In genomic region chr12:92463171-92463570, GRCh38 we compare ENCODE assay signal across 1 cellular context.
A peak's percentile ranks its signal among the peaks of the same experiment; 100 is the strongest.
TF ChIP-seq lines count a peak whose summit lies in the region.

No MANE protein-coding gene starts in this region.

TF ChIP-seq in GM12878, 131 proteins besides CTCF, POLR2A, EP300 and RAD21 (continued from another document and continues in another):
- no peak for TF ChIP-seq CEBPZ (IDR thresholded peaks at IDR 0.05; ENCODE audit: low read depth, low read length)
- TF ChIP-seq HDAC2 (IDR thresholded peaks at IDR 0.05), result no peak
- no peak for TF ChIP-seq IRF4 (IDR thresholded peaks at IDR 0.05; ENCODE audit: low read depth, low read length)
- no peak for TF ChIP-seq CREB1 (IDR thresholded peaks at IDR 0.05; ENCODE audit: low read depth)
- TF ChIP-seq, protein P1, sequence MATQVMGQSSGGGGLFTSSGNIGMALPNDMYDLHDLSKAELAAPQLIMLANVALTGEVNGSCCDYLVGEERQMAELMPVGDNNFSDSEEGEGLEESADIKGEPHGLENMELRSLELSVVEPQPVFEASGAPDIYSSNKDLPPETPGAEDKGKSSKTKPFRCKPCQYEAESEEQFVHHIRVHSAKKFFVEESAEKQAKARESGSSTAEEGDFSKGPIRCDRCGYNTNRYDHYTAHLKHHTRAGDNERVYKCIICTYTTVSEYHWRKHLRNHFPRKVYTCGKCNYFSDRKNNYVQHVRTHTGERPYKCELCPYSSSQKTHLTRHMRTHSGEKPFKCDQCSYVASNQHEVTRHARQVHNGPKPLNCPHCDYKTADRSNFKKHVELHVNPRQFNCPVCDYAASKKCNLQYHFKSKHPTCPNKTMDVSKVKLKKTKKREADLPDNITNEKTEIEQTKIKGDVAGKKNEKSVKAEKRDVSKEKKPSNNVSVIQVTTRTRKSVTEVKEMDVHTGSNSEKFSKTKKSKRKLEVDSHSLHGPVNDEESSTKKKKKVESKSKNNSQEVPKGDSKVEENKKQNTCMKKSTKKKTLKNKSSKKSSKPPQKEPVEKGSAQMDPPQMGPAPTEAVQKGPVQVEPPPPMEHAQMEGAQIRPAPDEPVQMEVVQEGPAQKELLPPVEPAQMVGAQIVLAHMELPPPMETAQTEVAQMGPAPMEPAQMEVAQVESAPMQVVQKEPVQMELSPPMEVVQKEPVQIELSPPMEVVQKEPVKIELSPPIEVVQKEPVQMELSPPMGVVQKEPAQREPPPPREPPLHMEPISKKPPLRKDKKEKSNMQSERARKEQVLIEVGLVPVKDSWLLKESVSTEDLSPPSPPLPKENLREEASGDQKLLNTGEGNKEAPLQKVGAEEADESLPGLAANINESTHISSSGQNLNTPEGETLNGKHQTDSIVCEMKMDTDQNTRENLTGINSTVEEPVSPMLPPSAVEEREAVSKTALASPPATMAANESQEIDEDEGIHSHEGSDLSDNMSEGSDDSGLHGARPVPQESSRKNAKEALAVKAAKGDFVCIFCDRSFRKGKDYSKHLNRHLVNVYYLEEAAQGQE (IDR thresholded peaks at IDR 0.05; ENCODE audit: low read depth, low read length), result no peak
- no peak for TF ChIP-seq MYB (IDR thresholded peaks at IDR 0.05; ENCODE audit: borderline replicate concordance, low read depth, low read length)
- TF ChIP-seq ATF2 (IDR thresholded peaks at IDR 0.05; ENCODE audit: low read length), result 0 out of 2 replicates have a peak, but pooled peaks have one; percentile 5
- no peak for TF ChIP-seq GATAD2B (conservative IDR thresholded peaks at IDR 0.05; ENCODE audit: low read depth)
- peak; percentile 30; the same call in 1 of the 2 replicates for TF ChIP-seq FOXM1 (IDR thresholded peaks at IDR 0.05; ENCODE audit: low read depth, low read length)
- no peak for TF ChIP-seq SP1 (IDR thresholded peaks at IDR 0.05; ENCODE audit: low read depth, low read length)
- peak; percentile 70; the same call in 1 of the 2 replicates for TF ChIP-seq YY1 (IDR thresholded peaks at IDR 0.05; ENCODE audit: low read depth, low read length)
- peak; percentile 56; the same call in 1 of the 2 replicates for TF ChIP-seq NR2C1 (IDR thresholded peaks at IDR 0.05)
- no peak for TF ChIP-seq SMARCA5 (IDR thresholded peaks at IDR 0.05)
- no peak for TF ChIP-seq YBX1 (IDR thresholded peaks at IDR 0.05)
- no peak for TF ChIP-seq PML (IDR thresholded peaks at IDR 0.05; ENCODE audit: low read length)
- no peak for TF ChIP-seq HDGF (IDR thresholded peaks at IDR 0.05)
- TF ChIP-seq EGR1 (IDR thresholded peaks at IDR 0.05; ENCODE audit: borderline replicate concordance in 1 of 2, low read depth in 2 of 2, low read length in 2 of 2), result no peak
- TF ChIP-seq ZNF274 (IDR thresholded peaks at IDR 0.05; ENCODE audit: insufficient read depth, insufficient read length), result no peak
- TF ChIP-seq, protein P2, sequence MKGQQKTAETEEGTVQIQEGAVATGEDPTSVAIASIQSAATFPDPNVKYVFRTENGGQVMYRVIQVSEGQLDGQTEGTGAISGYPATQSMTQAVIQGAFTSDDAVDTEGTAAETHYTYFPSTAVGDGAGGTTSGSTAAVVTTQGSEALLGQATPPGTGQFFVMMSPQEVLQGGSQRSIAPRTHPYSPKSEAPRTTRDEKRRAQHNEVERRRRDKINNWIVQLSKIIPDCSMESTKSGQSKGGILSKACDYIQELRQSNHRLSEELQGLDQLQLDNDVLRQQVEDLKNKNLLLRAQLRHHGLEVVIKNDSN (IDR thresholded peaks at IDR 0.05; ENCODE audit: borderline replicate concordance, extremely low read length, insufficient read depth, low read depth, low read length), result no peak
- TF ChIP-seq, protein P3, sequence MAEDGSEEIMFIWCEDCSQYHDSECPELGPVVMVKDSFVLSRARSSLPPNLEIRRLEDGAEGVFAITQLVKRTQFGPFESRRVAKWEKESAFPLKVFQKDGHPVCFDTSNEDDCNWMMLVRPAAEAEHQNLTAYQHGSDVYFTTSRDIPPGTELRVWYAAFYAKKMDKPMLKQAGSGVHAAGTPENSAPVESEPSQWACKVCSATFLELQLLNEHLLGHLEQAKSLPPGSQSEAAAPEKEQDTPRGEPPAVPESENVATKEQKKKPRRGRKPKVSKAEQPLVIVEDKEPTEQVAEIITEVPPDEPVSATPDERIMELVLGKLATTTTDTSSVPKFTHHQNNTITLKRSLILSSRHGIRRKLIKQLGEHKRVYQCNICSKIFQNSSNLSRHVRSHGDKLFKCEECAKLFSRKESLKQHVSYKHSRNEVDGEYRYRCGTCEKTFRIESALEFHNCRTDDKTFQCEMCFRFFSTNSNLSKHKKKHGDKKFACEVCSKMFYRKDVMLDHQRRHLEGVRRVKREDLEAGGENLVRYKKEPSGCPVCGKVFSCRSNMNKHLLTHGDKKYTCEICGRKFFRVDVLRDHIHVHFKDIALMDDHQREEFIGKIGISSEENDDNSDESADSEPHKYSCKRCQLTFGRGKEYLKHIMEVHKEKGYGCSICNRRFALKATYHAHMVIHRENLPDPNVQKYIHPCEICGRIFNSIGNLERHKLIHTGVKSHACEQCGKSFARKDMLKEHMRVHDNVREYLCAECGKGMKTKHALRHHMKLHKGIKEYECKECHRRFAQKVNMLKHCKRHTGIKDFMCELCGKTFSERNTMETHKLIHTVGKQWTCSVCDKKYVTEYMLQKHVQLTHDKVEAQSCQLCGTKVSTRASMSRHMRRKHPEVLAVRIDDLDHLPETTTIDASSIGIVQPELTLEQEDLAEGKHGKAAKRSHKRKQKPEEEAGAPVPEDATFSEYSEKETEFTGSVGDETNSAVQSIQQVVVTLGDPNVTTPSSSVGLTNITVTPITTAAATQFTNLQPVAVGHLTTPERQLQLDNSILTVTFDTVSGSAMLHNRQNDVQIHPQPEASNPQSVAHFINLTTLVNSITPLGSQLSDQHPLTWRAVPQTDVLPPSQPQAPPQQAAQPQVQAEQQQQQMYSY (CRISPR knock-in tag; IDR thresholded peaks at IDR 0.05), result no peak
- 0 out of 2 replicates have a peak, but pooled peaks have one; percentile 16 for TF ChIP-seq ATF7 (IDR thresholded peaks at IDR 0.05; ENCODE audit: low read depth)
- TF ChIP-seq ZNF687 (IDR thresholded peaks at IDR 0.05), result peak; percentile 71; the same call in 1 of the 2 replicates
- TF ChIP-seq BCL3 (IDR thresholded peaks at IDR 0.05; ENCODE audit: borderline replicate concordance, insufficient read depth, low read depth, low read length, poor library complexity, severe bottlenecking), result no peak
- TF ChIP-seq RELA (IDR thresholded peaks at IDR 0.05; ENCODE audit: borderline replicate concordance, partially characterized antibody), result no peak
- no peak for TF ChIP-seq RUNX3 (IDR thresholded peaks at IDR 0.05; ENCODE audit: low read length)
- TF ChIP-seq, protein P4, sequence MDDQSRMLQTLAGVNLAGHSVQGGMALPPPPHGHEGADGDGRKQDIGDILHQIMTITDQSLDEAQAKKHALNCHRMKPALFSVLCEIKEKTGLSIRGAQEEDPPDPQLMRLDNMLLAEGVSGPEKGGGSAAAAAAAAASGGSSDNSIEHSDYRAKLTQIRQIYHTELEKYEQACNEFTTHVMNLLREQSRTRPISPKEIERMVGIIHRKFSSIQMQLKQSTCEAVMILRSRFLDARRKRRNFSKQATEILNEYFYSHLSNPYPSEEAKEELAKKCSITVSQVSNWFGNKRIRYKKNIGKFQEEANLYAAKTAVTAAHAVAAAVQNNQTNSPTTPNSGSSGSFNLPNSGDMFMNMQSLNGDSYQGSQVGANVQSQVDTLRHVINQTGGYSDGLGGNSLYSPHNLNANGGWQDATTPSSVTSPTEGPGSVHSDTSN (IDR thresholded peaks at IDR 0.05; ENCODE audit: insufficient replicate concordance, low read depth, low read length), result no peak
- TF ChIP-seq KDM1A (IDR thresholded peaks at IDR 0.05; ENCODE audit: borderline replicate concordance), result no peak
- TF ChIP-seq HSF1 (IDR thresholded peaks at IDR 0.05; ENCODE audit: low read depth, low read length), result no peak
- TF ChIP-seq ASH2L (IDR thresholded peaks at IDR 0.05; ENCODE audit: borderline replicate concordance, low read depth), result no peak
- TF ChIP-seq SMC3 (IDR thresholded peaks at IDR 0.05; ENCODE audit: borderline replicate concordance, low read length), result no peak
- no peak for TF ChIP-seq TAF1 (IDR thresholded peaks at IDR 0.05; ENCODE audit: borderline replicate concordance, low read depth, low read length)
- TF ChIP-seq ZNF24 (IDR thresholded peaks at IDR 0.05), result no peak
